ENCODE assay signal across 10 cellular contexts in genomic region chr11:2741377-2742131, GRCh38. TPM values are rescaled to one million over a fixed set of nuclear protein-coding genes. Genes with fewer than 3 reads are reported as not detected.
A peak's percentile ranks its signal among the peaks of the same experiment; 100 is the strongest.
DNase-seq lines count a peak whose midpoint lies in the region; ATAC-seq, FAIRE-seq and TF ChIP-seq lines count a peak whose summit lies in the region.
"Had no signal": no experiment of that assay in that cellular context is flagged by ENCODE, and none has a peak within 500 bp of the region (broad histone marks: within the 10 kb centered on the region; RNA-seq: fewer than 3 reads in every experiment).

No MANE protein-coding gene starts in this region.

- CTCF ChIA-PET in activated naive CD4-positive, alpha-beta T cell treated with anti-CD3 and anti-CD28 coated beads for 36 hours (lab: Charles Lee), result no interaction called here

- DNase-seq in ELF-1 (ENCODE audit: low read depth, low spot score) (peak; percentile 52), RCC 7860 (ENCODE audit: low spot score) (peak; percentile 60), glomerular visceral epithelial cell (ENCODE audit: extremely low spot score) (peak; percentile 93), renal cortical epithelial cell (ENCODE audit: low read depth) (peak; percentile 82), NCI-H526 (lab: John Stamatoyannopoulos, UW) (no peak), natural killer cell (no peak)
- no peak for DNase-seq in activated naive CD4-positive, alpha-beta T cell treated with anti-CD3 and anti-CD28 coated beads for 36 hours
- DNase-seq: erythroblast had no signal

- no peaks in the 10 kb centered on the region for H3K36me3 Mint-ChIP-seq in activated naive CD4-positive, alpha-beta T cell treated with anti-CD3 and anti-CD28 coated beads for 36 hours (ENCODE audit: low read depth)
- H3K36me3 Mint-ChIP-seq in natural killer cell, result no peaks in the 10 kb centered on the region

- FAIRE-seq in RCC 7860 (lab: Jason Lieb, UNC), result peak; percentile 67

- ATAC-seq in GM19324 (IDR thresholded peaks at IDR 0.05; ENCODE audit: low FRiP score, unreplicated experiment), result no peak
- no peak for ATAC-seq in natural killer cell

- no peak for TF ChIP-seq CTCF in natural killer cell (IDR thresholded peaks at IDR 0.05)

- H3K27ac Mint-ChIP-seq in activated naive CD4-positive, alpha-beta T cell treated with anti-CD3 and anti-CD28 coated beads for 36 hours, result no peak overlapping the region
- H3K27ac Mint-ChIP-seq in natural killer cell, result no peak overlapping the region
- H3K27ac Mint-ChIP-seq: stimulated activated naive CD8-positive, alpha-beta T cell treated with anti-CD3 and anti-CD28 coated beads, Interleukin-15, Interleukin-2, amounts not matched to agents 100 ng/mL and 50 ng/mL, for 24 hours had no signal

- no peaks in the 10 kb centered on the region for H3K9me3 Mint-ChIP-seq in activated naive CD4-positive, alpha-beta T cell treated with anti-CD3 and anti-CD28 coated beads for 36 hours
- H3K9me3 Mint-ChIP-seq in natural killer cell, result no peaks in the 10 kb centered on the region
- H3K9me3 Mint-ChIP-seq: stimulated activated naive CD8-positive, alpha-beta T cell treated with anti-CD3 and anti-CD28 coated beads, Interleukin-15, Interleukin-2, amounts not matched to agents 100 ng/mL and 50 ng/mL, for 24 hours had no signal

- no peaks in the 10 kb centered on the region for H3K27me3 Mint-ChIP-seq in activated naive CD4-positive, alpha-beta T cell treated with anti-CD3 and anti-CD28 coated beads for 36 hours (ENCODE audit: low read depth)
- H3K27me3 Mint-ChIP-seq in natural killer cell (ENCODE audit: low read depth in 2 of 2), result no peaks in the 10 kb centered on the region
- H3K27me3 Mint-ChIP-seq: stimulated activated naive CD8-positive, alpha-beta T cell treated with anti-CD3 and anti-CD28 coated beads, Interleukin-15, Interleukin-2, amounts not matched to agents 100 ng/mL and 50 ng/mL, for 24 hours had no signal

- no peak overlapping the region for H3K4me3 Mint-ChIP-seq in activated naive CD4-positive, alpha-beta T cell treated with anti-CD3 and anti-CD28 coated beads for 36 hours
- H3K4me3 Mint-ChIP-seq in natural killer cell, result no peak overlapping the region
- H3K4me3 Mint-ChIP-seq: stimulated activated naive CD8-positive, alpha-beta T cell treated with anti-CD3 and anti-CD28 coated beads, Interleukin-15, Interleukin-2, amounts not matched to agents 100 ng/mL and 50 ng/mL, for 24 hours had no signal

- H3K4me1 Mint-ChIP-seq in activated naive CD4-positive, alpha-beta T cell treated with anti-CD3 and anti-CD28 coated beads for 36 hours (ENCODE audit: low read depth), result no peaks in the 10 kb centered on the region
- H3K4me1 Mint-ChIP-seq in natural killer cell, result no peaks in the 10 kb centered on the region

- intact Hi-C loops in activated naive CD4-positive, alpha-beta T cell treated with anti-CD3 and anti-CD28 coated beads for 36 hours (cut with micrococcal nuclease), result no loop called here
- intact Hi-C loops in natural killer cell (cut with micrococcal nuclease), result no loop called here

RNA-seq across cellular contexts. Expression of gene KCNQ1OT1, which starts 41.8 kb away (rescaled TPM):
- total RNA-seq in renal cortical epithelial cell, result 0.35 and 4.8 TPM in 2 replicates
- under 1 TPM; 0.17 to 0.20 TPM for total RNA-seq in activated naive CD4-positive, alpha-beta T cell treated with anti-CD3 and anti-CD28 coated beads for 36 hours
- total RNA-seq in natural killer cell, result under 1 TPM; 0.72 to 0.78 (median 0.75) TPM

Comparison
In these comparisons a context has a peak if more than half of its experiments do, and no peak if none do; other contexts are left out.
1. DNase-seq: peak in ELF-1 (single experiment), RCC 7860 (single experiment), glomerular visceral epithelial cell (single experiment) and renal cortical epithelial cell (single experiment); none in activated naive CD4-positive, alpha-beta T cell treated with anti-CD3 and anti-CD28 coated beads for 36 hours (single experiment), NCI-H526 (0 of 2) and natural killer cell (single experiment).